In the genomic region with DNA sequence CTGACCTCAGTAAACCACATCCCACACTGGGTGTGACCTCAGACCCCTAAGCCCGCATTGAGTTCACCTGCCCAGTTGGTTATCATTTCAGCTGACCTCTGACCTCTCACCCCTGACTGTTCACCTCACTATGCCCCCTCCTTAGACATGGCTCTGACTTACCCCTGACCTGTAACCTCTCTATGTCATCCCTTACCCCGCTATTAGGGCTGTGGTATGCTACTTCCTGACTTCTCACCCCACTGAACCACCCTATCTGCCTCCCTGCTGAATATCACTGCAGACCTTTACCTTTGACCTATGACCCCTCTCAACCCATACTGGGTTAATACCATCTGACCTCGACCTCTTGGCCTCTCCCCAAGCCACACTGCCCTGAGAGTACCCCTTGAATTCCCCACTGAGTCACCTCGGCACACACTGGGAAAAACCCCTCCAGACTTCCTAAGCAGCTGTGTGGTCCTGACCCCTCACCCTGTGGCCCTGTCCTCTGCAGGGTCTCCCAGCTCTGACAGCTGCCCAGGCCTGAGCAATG, we compare ENCODE assay signal across 22 cellular contexts. TPM values are rescaled to one million over a fixed set of nuclear protein-coding genes. Genes with fewer than 3 reads are reported as not detected.
DNase-seq lines count a peak whose midpoint lies in the region; ATAC-seq and TF ChIP-seq lines count a peak whose summit lies in the region.
"Had no signal": no experiment of that assay in that cellular context is flagged by ENCODE, and none has a peak within 500 bp of the region (broad histone marks: within the 10 kb centered on the region; RNA-seq: fewer than 3 reads in every experiment).

No MANE protein-coding gene starts in this region.

- no peak overlapping the region for H2AFZ ChIP-seq in mesenchymal stem cell (ENCODE audit: low read depth, low read length)

- no peaks in the 10 kb centered on the region for H3K27me3 ChIP-seq in mesenchymal stem cell (ENCODE audit: control insufficient read depth in 1 of 2, insufficient read depth in 1 of 2, low read length in 2 of 2)
- H3K27me3 ChIP-seq: breast epithelium, colonic mucosa had no signal

- no peak overlapping the region for H3K4me3 ChIP-seq in GM12865 (ENCODE audit: low read depth, low read length)
- H3K4me3 ChIP-seq in mesenchymal stem cell (ENCODE audit: insufficient read depth in 1 of 2, low read depth in 1 of 2, low read length in 2 of 2), result no peak overlapping the region
- H3K4me3 ChIP-seq: breast epithelium, colonic mucosa had no signal

- no peak overlapping the region for H3K27ac ChIP-seq in mesenchymal stem cell (ENCODE audit: low read length, poor library complexity, severe bottlenecking)
- H3K27ac ChIP-seq: breast epithelium, colonic mucosa had no signal

- no peaks in the 10 kb centered on the region for H3K9me3 Mint-ChIP-seq in activated B cell treated with CpG ODN at 0.5 μM for 24 hours
- no peaks in the 10 kb centered on the region for H3K9me3 Mint-ChIP-seq in neural crest cell
- H3K9me3 Mint-ChIP-seq: naive B cell had no signal

- WGBS in mesenchymal stem cell, result 83% methylated on average over 4 of the region's 4 CpGs

- intact Hi-C loops in activated B cell treated with CpG ODN at 0.5 μM for 24 hours (cut with micrococcal nuclease), result no loop called here

- no peak overlapping the region for H2BK15ac ChIP-seq in mesenchymal stem cell (ENCODE audit: low read depth, poor library complexity, severe bottlenecking)

- no peak for DNase-seq in activated CD4-positive, CD25-positive, alpha-beta regulatory T cell (lab: John Stamatoyannopoulos, UW)
- DNase-seq in GM12865 (ENCODE audit: low read depth), result peak; percentile 40
- no peak for DNase-seq in activated B cell treated with CpG ODN at 0.5 μM for 24 hours
- DNase-seq in neural crest cell (ENCODE audit: low read depth, low spot score), result no peak
- DNase-seq in mesenchymal stem cell, result no peak
- DNase-seq in NCI-H510A (lab: John Stamatoyannopoulos, UW), result no peak
- no peak for DNase-seq in NCI-H2029 treated with DMSO at 0.1 percent for 48 hours (lab: John Stamatoyannopoulos, UW)
- DNase-seq: activated gamma-delta T cell, AML-193, colonic mucosa, DMS53, glutamatergic neuron, GOT3, mesendoderm, MM.1S, naive B cell, NCI-H1436 treated with DMSO at 0.1 percent for 48 hours, NCI-H69 had no signal

- peaks cover 87 to 92% of the 10 kb centered on the region in 2 experiments for H3K36me3 ChIP-seq in mesenchymal stem cell (ENCODE audit: control insufficient read depth in 1 of 2, insufficient read depth in 2 of 2, low read depth in 1 of 2, low read length in 2 of 2)
- H3K36me3 ChIP-seq: breast epithelium had no signal

- H2AK5ac ChIP-seq in mesenchymal stem cell (ENCODE audit: low read length, severe bottlenecking), result no peak overlapping the region

- H3K4me1 Mint-ChIP-seq in activated B cell treated with CpG ODN at 0.5 μM for 24 hours (peaks cover 11% of the 10 kb centered on the region), neural crest cell (peaks cover 14% of the 10 kb centered on the region)

- peak overlapping the region; percentile 6 for H3K27ac Mint-ChIP-seq in activated B cell treated with CpG ODN at 0.5 μM for 24 hours
- peak overlapping the region; percentile 86 for H3K27ac Mint-ChIP-seq in neural crest cell (ENCODE audit: unreplicated experiment)
- H3K27ac Mint-ChIP-seq: naive B cell had no signal

- H3K18ac ChIP-seq in mesenchymal stem cell (ENCODE audit: low read depth in 1 of 2, low read length in 2 of 2), result no peak overlapping the region

- no peak overlapping the region for H3K23ac ChIP-seq in mesenchymal stem cell (ENCODE audit: low read length in 2 of 2)

- no peak overlapping the region for H2BK5ac ChIP-seq in mesenchymal stem cell (ENCODE audit: low read depth, low read length, poor library complexity, severe bottlenecking)

- CTCF ChIA-PET in activated B cell treated with CpG ODN at 0.5 μM for 24 hours (lab: Charles Lee), result no interaction called here

- H3K27me3 Mint-ChIP-seq in activated B cell treated with CpG ODN at 0.5 μM for 24 hours (no peaks in the 10 kb centered on the region), neural crest cell (ENCODE audit: low read depth) (no peaks in the 10 kb centered on the region)
- H3K27me3 Mint-ChIP-seq: naive B cell had no signal

- no peak overlapping the region for H3K14ac ChIP-seq in mesenchymal stem cell (ENCODE audit: low read length in 2 of 2)

- H3K9ac ChIP-seq in mesenchymal stem cell (ENCODE audit: low read length), result no peak overlapping the region

- POLR2A ChIA-PET in activated B cell treated with CpG ODN at 0.5 μM for 24 hours (lab: Charles Lee), result interaction anchor here (0.6 to 0.9 kb wide), 3 partner anchors 46 to 515 kb away, joined by 3 to 4 read pairs (median 3); a partner anchor contains a TSS

- no peaks in the 10 kb centered on the region for H3K9me3 ChIP-seq in mesenchymal stem cell (ENCODE audit: control insufficient read depth, low read length)
- H3K9me3 ChIP-seq: breast epithelium, colonic mucosa had no signal

- H3K4me2 ChIP-seq in mesenchymal stem cell (ENCODE audit: low read length, poor library complexity, severe bottlenecking), result no peak overlapping the region

- H4K91ac ChIP-seq in mesenchymal stem cell (ENCODE audit: low read length), result no peak overlapping the region

- H3K4ac ChIP-seq in mesenchymal stem cell (ENCODE audit: low read depth in 1 of 2, low read length in 2 of 2), result no peak overlapping the region

- H3K4me1 ChIP-seq in mesenchymal stem cell (ENCODE audit: control insufficient read depth, insufficient read depth, low read depth, low read length), result peaks cover 26% of the 10 kb centered on the region
- H3K4me1 ChIP-seq: breast epithelium, colonic mucosa had no signal

- TF ChIP-seq CTCF in GM12865 (IDR thresholded peaks at IDR 0.05; ENCODE audit: insufficient read depth, low read depth, low read length, missing control alignments) (no peak), activated B cell treated with CpG ODN at 0.5 μM for 24 hours (IDR thresholded peaks at IDR 0.05) (no peak), neural crest cell (conservative IDR thresholded peaks at IDR 0.05) (no peak)

- no peak overlapping the region for H2BK120ac ChIP-seq in mesenchymal stem cell (ENCODE audit: low read depth, low read length)

- no peak overlapping the region for H3K4me3 Mint-ChIP-seq in activated B cell treated with CpG ODN at 0.5 μM for 24 hours
- H3K4me3 Mint-ChIP-seq in neural crest cell, result peak overlapping the region; percentile 51
- H3K4me3 Mint-ChIP-seq: naive B cell had no signal

- peaks cover 30% of the 10 kb centered on the region for H3K79me1 ChIP-seq in mesenchymal stem cell (replicated peaks; ENCODE audit: low read length, poor library complexity, severe bottlenecking)

- H3K36me3 Mint-ChIP-seq in activated B cell treated with CpG ODN at 0.5 μM for 24 hours (ENCODE audit: low read depth), result peaks cover 11% of the 10 kb centered on the region
- peaks cover 15% of the 10 kb centered on the region for H3K36me3 Mint-ChIP-seq in neural crest cell (ENCODE audit: low read depth)

- H4K8ac ChIP-seq in mesenchymal stem cell (ENCODE audit: low read length), result no peak overlapping the region

- H2BK12ac ChIP-seq in mesenchymal stem cell (ENCODE audit: low read length in 2 of 2), result no peak overlapping the region

- peak; percentile 61 to 69 for ATAC-seq in activated CD4-positive, CD25-positive, alpha-beta regulatory T cell treated with anti-CD3 and anti-CD28 coated beads, Interleukin-2, amount 50 U/mL, for 24 hours
- peak; percentile 28 for ATAC-seq in activated B cell treated with CpG ODN at 0.5 μM for 24 hours (ENCODE audit: low read depth)
- ATAC-seq: Right ventricle myocardium inferior, sciatic nerve had no signal

RNA-seq across cellular contexts. Expression of a gene that starts 8.3 kb away (rescaled TPM):
- 7.9 and 8.1 TPM in 2 replicates for total RNA-seq in activated B cell treated with CpG ODN at 0.5 μM for 24 hours
- total RNA-seq in neural crest cell, result 36.4 and 40.5 TPM in 2 replicates
- polyA plus RNA-seq in mesenchymal stem cell (2013, experiment 1 of 2), result 22.4 TPM
- 21.6 TPM for polyA plus RNA-seq in mesenchymal stem cell (2013, experiment 2 of 2)

RNA-seq across cellular contexts. Expression of a gene that starts 12.9 kb away (rescaled TPM):
- total RNA-seq in activated B cell treated with CpG ODN at 0.5 μM for 24 hours (112 and 127 TPM in 2 replicates), neural crest cell (286 and 296 TPM in 2 replicates)
- 279 TPM for polyA plus RNA-seq in mesenchymal stem cell (2013, experiment 1 of 2)
- polyA plus RNA-seq in mesenchymal stem cell (2013, experiment 2 of 2), result 281 TPM

RNA-seq across cellular contexts. Expression of a gene that starts 18.7 kb away (rescaled TPM):
- total RNA-seq in activated B cell treated with CpG ODN at 0.5 μM for 24 hours, result 31.4 and 39.4 TPM in 2 replicates
- total RNA-seq in neural crest cell, result 29.2 and 33.7 TPM in 2 replicates
- 70.1 TPM for polyA plus RNA-seq in mesenchymal stem cell (2013, experiment 1 of 2)
- polyA plus RNA-seq in mesenchymal stem cell (2013, experiment 2 of 2), result 68.6 TPM

RNA-seq across cellular contexts. Expression of a gene that starts 24.9 kb away (rescaled TPM):
- total RNA-seq in activated B cell treated with CpG ODN at 0.5 μM for 24 hours (21.7 and 26.6 TPM in 2 replicates), neural crest cell (45.3 and 47.1 TPM in 2 replicates)
- polyA plus RNA-seq in mesenchymal stem cell (2013, experiment 1 of 2), result 69.6 TPM
- 70.6 TPM for polyA plus RNA-seq in mesenchymal stem cell (2013, experiment 2 of 2)

RNA-seq across cellular contexts. Expression of a gene that starts 25.2 kb away (rescaled TPM):
- total RNA-seq in activated B cell treated with CpG ODN at 0.5 μM for 24 hours (86.7 and 97.4 TPM in 2 replicates), neural crest cell (61.2 and 62.7 TPM in 2 replicates)
- polyA plus RNA-seq in mesenchymal stem cell (2013, experiment 1 of 2), result 139 TPM
- 137 TPM for polyA plus RNA-seq in mesenchymal stem cell (2013, experiment 2 of 2)
